In the genomic region with DNA sequence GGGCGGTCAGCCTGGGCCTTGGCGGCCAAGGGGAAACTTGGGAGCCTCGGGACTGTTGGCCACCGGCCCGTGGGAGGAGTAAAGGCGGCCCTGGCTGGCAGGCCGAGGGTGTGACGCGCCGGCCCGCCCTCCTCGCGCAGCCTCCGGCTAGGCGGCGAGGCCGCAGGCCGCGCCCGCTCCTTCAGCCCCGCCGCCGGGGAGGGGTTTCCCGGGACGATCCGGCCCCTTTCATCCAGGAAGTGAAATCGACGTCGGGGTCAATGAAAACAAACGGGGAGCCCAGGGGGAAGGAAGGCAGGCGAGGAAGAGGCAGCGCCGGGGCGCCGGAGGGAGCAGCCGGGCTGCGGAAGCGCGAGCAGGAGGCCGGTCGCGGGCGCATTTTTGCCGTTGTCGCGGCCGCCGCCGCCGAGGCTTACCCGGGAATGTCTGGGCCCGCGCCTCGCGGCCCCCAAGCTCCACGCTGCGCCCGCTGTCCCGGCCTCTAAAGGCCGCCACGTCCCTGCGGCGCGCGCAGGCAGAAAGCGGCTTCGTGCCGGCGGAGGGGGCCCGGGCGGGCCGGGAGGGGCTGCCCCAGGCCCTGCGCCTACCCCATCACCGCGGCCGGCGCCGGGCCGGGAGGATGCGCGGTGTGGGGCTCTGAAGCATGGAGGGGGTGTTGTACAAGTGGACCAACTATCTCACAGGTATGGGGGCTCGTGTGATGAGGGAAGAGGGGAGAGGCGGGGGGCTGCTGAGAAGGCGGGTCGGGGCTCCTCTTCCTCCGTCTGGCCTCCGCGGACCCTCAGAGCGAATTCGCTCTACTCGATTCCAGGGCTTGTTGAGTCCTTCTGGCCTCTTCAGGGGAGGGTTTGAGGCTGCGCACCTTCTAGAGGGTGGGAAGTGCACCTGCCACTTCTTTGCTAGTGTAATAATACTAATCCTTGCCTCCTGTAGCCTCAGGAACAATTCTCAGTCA, we compare ENCODE assay signal across 8 cellular contexts. TPM values are rescaled to one million over a fixed set of nuclear protein-coding genes. Genes with fewer than 3 reads are reported as not detected.
DNase-seq lines count a peak whose midpoint lies in the region; ATAC-seq and TF ChIP-seq lines count a peak whose summit lies in the region.

TSS of gene PLEKHA3 (plus strand) at position 231 of the 955 bp plus-strand sequence. CDS start at position 644, 413 bp downstream.

- TF ChIP-seq CTCF in Peyer's patch (IDR thresholded peaks at IDR 0.05) (peak in 1 of 6 experiments; percentile 11), esophagus muscularis mucosa (IDR thresholded peaks at IDR 0.05) (no peak)

- no peak for TF ChIP-seq EP300 in esophagus muscularis mucosa (IDR thresholded peaks at IDR 0.05)

- H3K9me3 ChIP-seq in Peyer's patch: no peaks in the 10 kb centered on the region
- H3K9me3 ChIP-seq in esophagus muscularis mucosa: no peaks in the 10 kb centered on the region

- DNase-seq in DMS53 treated with DMSO at 0.1 percent for 48 hours (lab: John Stamatoyannopoulos, UW; ENCODE audit: unreplicated experiment) (peak; percentile 98), Peyer's patch (peak; percentile 77 to 96 (median 96)), esophagus muscularis mucosa (ENCODE audit: extremely low spot score) (peak; percentile 98), myocyte (ENCODE audit: low read depth) (peak; percentile 98)
- peak; percentile 60 for DNase-seq in Jurkat, Clone E6-1 (ENCODE audit: low read depth, low spot score)
- DNase-seq in activated T-cell treated with anti-CD3 and anti-CD28 coated beads, Interleukin-2, amount 50 U/mL, for 48 hours: peak; percentile 85 to 87
- DNase-seq in stimulated activated CD8-positive, alpha-beta memory T cell treated with anti-CD3 and anti-CD28 coated beads, Interleukin-7, amount 100 ng/mL, for 48 hours (ENCODE audit: extremely low read depth in 1 of 2, low read depth in 1 of 2): peak; percentile 73 to 75

- H3K4me1 ChIP-seq in Peyer's patch (peaks cover 0 to 46% (median 17%) of the 10 kb centered on the region in 4 donors), esophagus muscularis mucosa (peaks cover 55 to 71% (median 69%) of the 10 kb centered on the region in 4 donors)

- H3K27me3 ChIP-seq in Peyer's patch (no peaks in the 10 kb centered on the region), esophagus muscularis mucosa (no peaks in the 10 kb centered on the region)

- ATAC-seq in GM21717 (IDR thresholded peaks at IDR 0.05; ENCODE audit: unreplicated experiment): peak; percentile 70

- peak within 1 kb of the TSS; percentile 91 to 96 (median 95) for H3K27ac ChIP-seq in Peyer's patch
- peak within 1 kb of the TSS; percentile 93 to 96 (median 96) for H3K27ac ChIP-seq in esophagus muscularis mucosa (replicated peaks in 1 of 4)

- 1% methylated on average over 35 of the region's 92 CpGs for WGBS in esophagus muscularis mucosa

- H3K4me3 ChIP-seq in Jurkat, Clone E6-1 (ENCODE audit: low read length): peak within 1 kb of the TSS; percentile 71
- peak within 1 kb of the TSS; percentile 80 to 97 (median 86) for H3K4me3 ChIP-seq in Peyer's patch
- H3K4me3 ChIP-seq in esophagus muscularis mucosa: peak within 1 kb of the TSS; percentile 79 to 89 (median 83)

- H3K36me3 ChIP-seq in Peyer's patch (no peaks in the 10 kb centered on the region), esophagus muscularis mucosa (no peaks in the 10 kb centered on the region)

- intact Hi-C loops in esophagus muscularis mucosa (cut with DNase I): no loop called here

- TF ChIP-seq POLR2A in Peyer's patch (IDR thresholded peaks at IDR 0.05): peak; percentile 79 to 93
- TF ChIP-seq POLR2A in esophagus muscularis mucosa (IDR thresholded peaks at IDR 0.05; ENCODE audit: low read depth): peak; percentile 22

RNA-seq across cellular contexts. Expression of gene PLEKHA3, which starts in this region (rescaled TPM):
- polyA plus RNA-seq in Jurkat, Clone E6-1 (2012; ENCODE audit: insufficient read depth, insufficient read length): 23.1 TPM
- total RNA-seq in Peyer's patch: 10 to 100 TPM in 1 of 4 donors, 1 to 10 TPM in 3; 7.4 to 13.3 (median 8.6) TPM
- total RNA-seq in esophagus muscularis mucosa: 10 to 100 TPM; 20.8 to 30.0 (median 26.5) TPM
- 11.2 and 11.6 TPM in 2 replicates for total RNA-seq in myocyte
- polyA plus RNA-seq in myocyte (2012): 14.3 TPM

Comparison
In these comparisons a context has a peak if more than half of its experiments do, and no peak if none do; other contexts are left out.
1. Peak in every context shown above with its lines: DNase-seq, ATAC-seq, H3K4me3 ChIP-seq and H3K27ac ChIP-seq.